33 cellular contexts compared by ENCODE assay signal in genomic region chr10:100081075-100082001, GRCh38. TPM values are rescaled to one million over a fixed set of nuclear protein-coding genes. Genes with fewer than 3 reads are reported as not detected.
"Had no signal": no experiment of that assay in that cellular context is flagged by ENCODE, and none has a peak within 500 bp of the region (broad histone marks: within the 10 kb centered on the region; RNA-seq: fewer than 3 reads in every experiment).

TSS of gene CPN1 (minus strand) at chr10:100081869. CDS start at chr10:100081625, 244 bp downstream.

- H3K9me3 ChIP-seq: esophagus muscularis mucosa, heart left ventricle, left lung, mucosa of descending colon, ovary, prostate gland, stomach, tibial artery, upper lobe of right lung had no signal

- H3K4me2 ChIP-seq: smooth muscle cell had no signal

- FAIRE-seq: astrocyte had no signal

- H3K27ac ChIP-seq: brain microvascular endothelial cell, esophagus muscularis mucosa, foreskin keratinocyte, heart left ventricle, left lung, ovary, prostate gland, stomach, tibial artery, upper lobe of right lung had no signal

- H3K9me3 Mint-ChIP-seq: activated CD4-positive, alpha-beta memory T cell treated with anti-CD3 and anti-CD28 coated beads for 36 hours; activated CD4-positive, alpha-beta T cell treated with anti-CD3 and anti-CD28 coated beads, Interleukin-2, amount 10 ng/mL, durations not matched to agents 24 days and 14 days; activated T-helper 1 cell treated with anti-CD3 and anti-CD28 coated beads, Interleukin-12 subunit alpha, Interleukin-12 subunit beta, Interleukin-2, Interleukin-4 antibody, amounts not matched to agents 30 ng/mL and 10 ng/mL and 1 ng/mL, durations not matched to agents 14 hours and 24 hours and 36 hours; natural killer cell treated with Interleukin-12 subunit alpha and Interleukin-12 subunit beta and Interleukin-15 and Interleukin-18, amount 100 ng/mL, for 72 hours; stimulated activated naive B cell treated with anti-CD40 and anti-IgM and Interleukin-4, amounts not matched to agents 10 μg/mL and 1 μg/mL and 100 μg/mL, for 72 hours had no signal

- H3K36me3 Mint-ChIP-seq: activated CD4-positive, alpha-beta memory T cell treated with anti-CD3 and anti-CD28 coated beads for 36 hours; natural killer cell treated with Interleukin-12 subunit alpha and Interleukin-12 subunit beta and Interleukin-15 and Interleukin-18, amount 100 ng/mL, for 72 hours; stimulated activated naive B cell treated with anti-CD40 and anti-IgM and Interleukin-4, amounts not matched to agents 10 μg/mL and 1 μg/mL and 100 μg/mL, for 72 hours had no signal

- H3K4me1 ChIP-seq: esophagus muscularis mucosa, foreskin keratinocyte, heart left ventricle, left lung, prostate gland, stomach, tibial artery, upper lobe of right lung had no signal

- H3K36me3 ChIP-seq: brain microvascular endothelial cell, esophagus muscularis mucosa, heart left ventricle, left lung, ovary, prostate gland, stomach, tibial artery, upper lobe of right lung had no signal

- H3K27me3 ChIP-seq: brain microvascular endothelial cell, ovary, upper lobe of right lung had no signal

- H3K27ac Mint-ChIP-seq: activated CD4-positive, alpha-beta memory T cell treated with anti-CD3 and anti-CD28 coated beads for 36 hours; activated CD4-positive, alpha-beta T cell treated with anti-CD3 and anti-CD28 coated beads, Interleukin-2, amount 10 ng/mL, durations not matched to agents 24 days and 14 days; activated T-helper 1 cell treated with anti-CD3 and anti-CD28 coated beads, Interleukin-12 subunit alpha, Interleukin-12 subunit beta, Interleukin-2, Interleukin-4 antibody, amounts not matched to agents 30 ng/mL and 10 ng/mL and 1 ng/mL, durations not matched to agents 14 hours and 24 hours and 36 hours; natural killer cell treated with Interleukin-12 subunit alpha and Interleukin-12 subunit beta and Interleukin-15 and Interleukin-18, amount 100 ng/mL, for 72 hours; stimulated activated naive B cell treated with anti-CD40 and anti-IgM and Interleukin-4, amounts not matched to agents 10 μg/mL and 1 μg/mL and 100 μg/mL, for 72 hours; T-helper 17 cell had no signal

- H3K4me3 Mint-ChIP-seq: activated CD4-positive, alpha-beta memory T cell treated with anti-CD3 and anti-CD28 coated beads for 36 hours; activated CD4-positive, alpha-beta T cell treated with anti-CD3 and anti-CD28 coated beads, Interleukin-2, amount 10 ng/mL, durations not matched to agents 24 days and 14 days; activated T-helper 1 cell treated with anti-CD3 and anti-CD28 coated beads, Interleukin-12 subunit alpha, Interleukin-12 subunit beta, Interleukin-2, Interleukin-4 antibody, amounts not matched to agents 30 ng/mL and 10 ng/mL and 1 ng/mL, durations not matched to agents 14 hours and 24 hours and 36 hours; natural killer cell treated with Interleukin-12 subunit alpha and Interleukin-12 subunit beta and Interleukin-15 and Interleukin-18, amount 100 ng/mL, for 72 hours; stimulated activated naive B cell treated with anti-CD40 and anti-IgM and Interleukin-4, amounts not matched to agents 10 μg/mL and 1 μg/mL and 100 μg/mL, for 72 hours; T-helper 17 cell had no signal

- ATAC-seq: foreskin keratinocyte; heart left ventricle; left lung; mucosa of descending colon; natural killer cell treated with Interleukin-12 subunit alpha and Interleukin-12 subunit beta and Interleukin-15 and Interleukin-18, amount 100 ng/mL, for 72 hours; stimulated activated naive B cell treated with anti-CD40 and anti-IgM and Interleukin-4, amounts not matched to agents 10 μg/mL and 1 μg/mL and 100 μg/mL, for 72 hours; T-helper 17 cell; upper lobe of right lung had no signal

- H3K4me3 ChIP-seq: esophagus muscularis mucosa, heart left ventricle, left lung, lung, mucosa of descending colon, ovary, prostate gland, smooth muscle cell, stomach, tibial artery, upper lobe of right lung had no signal

- DNase-seq: activated CD4-positive, alpha-beta memory T cell treated with anti-CD3 and anti-CD28 coated beads for 36 hours; activated CD4-positive, alpha-beta T cell treated with anti-CD3 and anti-CD28 coated beads, Interleukin-2, amount 10 ng/mL, durations not matched to agents 24 days and 14 days; activated CD4-positive, CD25-positive, alpha-beta regulatory T cell treated with anti-CD3 and anti-CD28 coated beads, Interleukin-2, amount 50 U/mL, for 72 hours; activated CD8-positive, alpha-beta memory T cell treated with anti-CD3 and anti-CD28 coated beads, Interleukin-2, amount 50 U/mL, for 4 hours; activated gamma-delta T cell; activated naive CD4-positive, alpha-beta T cell treated with anti-CD3 and anti-CD28 coated beads, Interleukin-2, amount 50 U/mL, for 16 hours; activated T-cell treated with anti-CD3 and anti-CD28 coated beads, Interleukin-2, amount 50 U/mL, for 1 hour; amniotic stem cell; caudate nucleus; foreskin keratinocyte; heart left ventricle; left lung; mucosa of descending colon; ovary; stimulated activated CD4-positive, alpha-beta T cell treated with anti-CD3 and anti-CD28 coated beads, Interleukin-1b, Interleukin-23, amount 100 ng/mL, for 48 hours; stimulated activated naive B cell treated with anti-CD40 and anti-IgM and Interleukin-4, amounts not matched to agents 10 μg/mL and 1 μg/mL and 100 μg/mL, for 72 hours; stomach; T-helper 17 cell; T1000; tibial artery; upper lobe of right lung had no signal

- H3K4me1 Mint-ChIP-seq: activated CD4-positive, alpha-beta T cell treated with anti-CD3 and anti-CD28 coated beads, Interleukin-2, amount 10 ng/mL, durations not matched to agents 24 days and 14 days; T-helper 17 cell had no signal

RNA-seq across cellular contexts. Expression of gene CPN1, which starts in this region (rescaled TPM):
- total RNA-seq: activated CD4-positive, alpha-beta memory T cell treated with anti-CD3 and anti-CD28 coated beads for 36 hours; activated CD4-positive, alpha-beta T cell treated with anti-CD3 and anti-CD28 coated beads, Interleukin-2, amount 10 ng/mL, durations not matched to agents 24 days and 14 days; activated CD8-positive, alpha-beta memory T cell treated with anti-CD3 and anti-CD28 coated beads for 36 hours; activated T-helper 1 cell treated with anti-CD3 and anti-CD28 coated beads, Interleukin-12 subunit alpha, Interleukin-12 subunit beta, Interleukin-2, Interleukin-4 antibody, amounts not matched to agents 30 ng/mL and 10 ng/mL and 1 ng/mL, durations not matched to agents 14 hours and 24 hours and 36 hours; astrocyte; esophagus muscularis mucosa; foreskin keratinocyte; heart left ventricle; kidney epithelial cell; left lung; lung; mesenteric fat pad; myocyte; natural killer cell treated with Interleukin-12 subunit alpha and Interleukin-12 subunit beta and Interleukin-15 and Interleukin-18, amount 100 ng/mL, for 72 hours; ovary; smooth muscle cell; stomach; T-helper 17 cell; upper lobe of right lung had no signal
- polyA plus RNA-seq: foreskin keratinocyte, heart left ventricle, lung, ovary, smooth muscle cell, stomach had no signal
